ENCODE assay signal across 25 cellular contexts in genomic region chr1:118859999-118860398, GRCh38.
"Had no signal": no experiment of that assay in that cellular context is flagged by ENCODE, and none has a peak within 500 bp of the region (broad histone marks: within the 10 kb centered on the region; RNA-seq: fewer than 3 reads in every experiment).

No MANE protein-coding gene starts in this region.

- H3K27ac ChIP-seq: KMS-11, RWPE1 had no signal

- DNase-seq: Kasumi-1; MV-4-11; NCI-H1048; NCI-H1105; NCI-H1417; NCI-H1436 treated with DMSO at 0.1 percent for 48 hours; NCI-H1694; NCI-H187 treated with DMSO at 0.1 percent for 48 hours; NCI-H2029 treated with DMSO at 0.1 percent for 48 hours; NCI-H2171 treated with DMSO at 0.1 percent for 48 hours; NCI-H345; NCI-H446 treated with DMSO at 0.1 percent for 48 hours; NCI-H510A treated with DMSO at 0.1 percent for 48 hours; NCI-H526; NCI-H748 treated with DMSO at 0.1 percent for 48 hours; NK-92 treated with Interleukin-12 subunit alpha and Interleukin-12 subunit beta, amount 100 ng/mL, for 24 hours; PC-3; SHP77; SK-N-SH; SW 1271 had no signal

- H3K4me2 ChIP-seq: KMS-11, SK-N-SH had no signal

- H3K27ac Mint-ChIP-seq: IgD-negative memory B cell had no signal

- H3K9me3 Mint-ChIP-seq: IgD-negative memory B cell had no signal

- H3K4me3 ChIP-seq: K562 had no signal

- H3K4me1 Mint-ChIP-seq: IgD-negative memory B cell had no signal

- H3K36me3 Mint-ChIP-seq: IgD-negative memory B cell had no signal

- H3K9me2 ChIP-seq: SK-N-SH had no signal

- H3K4me3 Mint-ChIP-seq: IgD-negative memory B cell had no signal

- H3K27me3 Mint-ChIP-seq: IgD-negative memory B cell had no signal

- ATAC-seq: K562, Panc1, PC-3 had no signal
